In the genomic region with DNA sequence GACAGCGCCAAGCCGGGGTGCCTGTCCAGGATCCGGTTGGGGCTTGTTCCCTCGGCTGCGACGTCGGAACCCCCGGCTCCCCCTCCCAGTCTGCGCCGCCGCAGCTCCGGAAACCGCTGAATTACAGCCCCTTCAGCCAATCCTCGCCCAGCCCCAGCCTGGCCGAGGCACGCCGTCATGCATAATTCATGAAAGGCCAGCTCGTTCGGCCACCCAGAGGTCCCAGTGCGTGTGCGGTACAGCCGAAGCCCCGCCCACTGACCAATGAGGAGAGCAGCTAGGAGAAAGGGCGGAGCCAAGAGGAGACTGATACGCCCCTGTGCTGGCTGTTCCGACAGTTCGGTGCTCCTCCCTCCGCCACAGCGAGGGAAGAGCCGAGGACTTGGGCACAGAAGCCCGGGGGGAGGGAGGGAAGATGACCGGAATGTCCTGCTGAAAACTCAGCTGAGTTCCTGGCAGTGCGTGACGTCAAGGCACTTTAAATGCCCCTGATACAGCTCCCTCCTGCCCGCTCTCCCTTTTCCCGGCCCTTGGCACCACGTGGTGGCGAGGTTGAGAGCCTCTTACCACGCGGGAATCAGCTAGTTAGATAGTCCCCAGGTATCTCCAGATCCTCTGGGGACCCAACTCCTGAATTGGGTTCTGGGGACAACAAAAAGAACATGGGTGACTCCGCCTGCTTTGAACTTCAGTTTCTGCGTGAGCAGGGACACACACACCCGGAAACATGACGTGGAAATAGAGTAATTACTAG, we compare ENCODE assay signal across 8 cellular contexts. TPM values are rescaled to one million over a fixed set of nuclear protein-coding genes. Genes with fewer than 3 reads are reported as not detected.
DNase-seq lines count a peak whose midpoint lies in the region; ATAC-seq, FAIRE-seq and TF ChIP-seq lines count a peak whose summit lies in the region.

A gene (minus strand): TSS at position 62 of the 754 bp plus-strand sequence. CDS start 39,926 bp downstream, outside the sequence.

- H3K4ac ChIP-seq in trophoblast cell (ENCODE audit: low read depth, low read length) = peak within 1 kb of the TSS; percentile 49

- DNase-seq in GM12891 (ENCODE audit: insufficient read length, low spot score) (peak; percentile 94), NCI-H1436 treated with DMSO at 0.1 percent for 48 hours (lab: John Stamatoyannopoulos, UW) (peak; percentile 99), T-helper 1 cell (peak; percentile 99 to 100 (median 100)), adrenal gland (peak; percentile 100), cardiac septum (ENCODE audit: low spot score) (peak; percentile 100), trophoblast cell (peak; percentile 100), transverse colon (peak; percentile 100)

- TF ChIP-seq CTCF in adrenal gland (IDR thresholded peaks at IDR 0.05) (peak in 2 of 6 experiments; percentile 15 to 29), transverse colon (IDR thresholded peaks at IDR 0.05) (no peak)

- no peaks in the 10 kb centered on the region for H3K36me3 ChIP-seq in adrenal gland (replicated peaks in 1 of 2)
- no peaks in the 10 kb centered on the region for H3K36me3 ChIP-seq in trophoblast cell (ENCODE audit: control insufficient read depth in 1 of 2, insufficient read depth in 2 of 2, low read length in 2 of 2)
- no peaks in the 10 kb centered on the region for H3K36me3 ChIP-seq in transverse colon

- H4K91ac ChIP-seq in trophoblast cell (ENCODE audit: low read depth, low read length) = peak within 1 kb of the TSS; percentile 67

- H3K14ac ChIP-seq in trophoblast cell (ENCODE audit: low read length) = peak within 1 kb of the TSS; percentile 62

- TF ChIP-seq EP300 in transverse colon (IDR thresholded peaks at IDR 0.05; ENCODE audit: low read depth) = peak; percentile 100

- H4K12ac ChIP-seq in trophoblast cell (ENCODE audit: low read depth, low read length) = peak within 1 kb of the TSS; percentile 13

- peak within 1 kb of the TSS; percentile 74 for H2AFZ ChIP-seq in trophoblast cell (ENCODE audit: insufficient read depth, low read length, poor library complexity)

- H3K4me1 ChIP-seq in adrenal gland (replicated peaks in 1 of 2) (peaks cover 11 to 42% of the 10 kb centered on the region in 2 donors), trophoblast cell (ENCODE audit: control insufficient read depth in 1 of 2, insufficient read depth in 2 of 2, low read length in 2 of 2) (peaks cover 3 to 5% of the 10 kb centered on the region in 2 experiments), transverse colon (peaks cover 12 to 38% (median 17%) of the 10 kb centered on the region in 4 donors)

- no peaks in the 10 kb centered on the region for H3K9me3 ChIP-seq in adrenal gland (replicated peaks in 1 of 3)
- no peaks in the 10 kb centered on the region for H3K9me3 ChIP-seq in trophoblast cell (ENCODE audit: insufficient read depth, low read depth, low read length)
- H3K9me3 ChIP-seq in transverse colon = no peaks in the 10 kb centered on the region

- H3K4me2 ChIP-seq in trophoblast cell (ENCODE audit: low read length) = peak within 1 kb of the TSS; percentile 92

- H3K27ac ChIP-seq in adrenal gland (peak within 1 kb of the TSS; percentile 96 to 100 (median 98)), trophoblast cell (ENCODE audit: low read depth, low read length) (peak within 1 kb of the TSS; percentile 29), transverse colon (peak within 1 kb of the TSS; percentile 99 to 100 (median 100))

- H4K8ac ChIP-seq in trophoblast cell (ENCODE audit: low read depth, low read length) = peak within 1 kb of the TSS; percentile 82

- in situ Hi-C loops in transverse colon (cut with MboI; ENCODE audit: low pct_ligation_motif_present in 1 of 4, low pct_unique_long_range_greater_than_20kb in 1 of 4, low sequenced_read_pairs in 3 of 4) = no loop called here

- peak within 1 kb of the TSS; percentile 85 for H2BK5ac ChIP-seq in trophoblast cell (ENCODE audit: low read depth, low read length, poor library complexity)

- H2BK12ac ChIP-seq in trophoblast cell (ENCODE audit: low read length) = no peak within 1 kb of the TSS

- peak within 1 kb of the TSS; percentile 64 for H3K23ac ChIP-seq in trophoblast cell (ENCODE audit: low read length)

- WGBS in adrenal gland, 4 donors = 0 to 1% (median 1%) methylated on average over 9 to 44 of the region's 44 CpGs
- WGBS in trophoblast cell (ENCODE audit: extremely low coverage, insufficient coverage, insufficient read length) = no CpG with 5 or more reads among the region's 44 CpGs
- 0% methylated on average over 3 to 27 of the region's 44 CpGs for WGBS in transverse colon (ENCODE audit: low coverage in 1 of 2), 2 donors

- FAIRE-seq in GM12891 (lab: Jason Lieb, UNC) = peak; percentile 93

- peaks cover 7% of the 10 kb centered on the region for H3K79me2 ChIP-seq in trophoblast cell (ENCODE audit: control insufficient read depth, insufficient read depth, low read length, poor library complexity)

- peak within 1 kb of the TSS; percentile 85 for H3K18ac ChIP-seq in trophoblast cell (ENCODE audit: low read length)

- H3K9ac ChIP-seq in trophoblast cell (ENCODE audit: low read length) = peak within 1 kb of the TSS; percentile 54

- peak; percentile 94 for ATAC-seq in HG02840 (IDR thresholded peaks at IDR 0.05; ENCODE audit: low FRiP score, unreplicated experiment)

- peak within 1 kb of the TSS; percentile 46 for H2BK120ac ChIP-seq in trophoblast cell (ENCODE audit: insufficient read depth, low read length, poor library complexity)

- TF ChIP-seq POLR2A in GM12891 (IDR thresholded peaks at IDR 0.05; ENCODE audit: low read depth, low read length) (0 out of 2 replicates have a peak, but pooled peaks have one; percentile 29), adrenal gland (IDR thresholded peaks at IDR 0.05) (peak; percentile 90 to 96), transverse colon (IDR thresholded peaks at IDR 0.05) (peak; percentile 95)

- H3K4me3 ChIP-seq in adrenal gland (peak within 1 kb of the TSS; percentile 20 to 75 (median 48)), trophoblast cell (ENCODE audit: low read depth, low read length) (peak within 1 kb of the TSS; percentile 94), transverse colon (peak within 1 kb of the TSS; percentile 88 to 97 (median 90))

- no peak within 1 kb of the TSS for H2AK5ac ChIP-seq in trophoblast cell (ENCODE audit: low read length)

- H3K27me3 ChIP-seq in adrenal gland (no peaks in the 10 kb centered on the region), trophoblast cell (ENCODE audit: insufficient read depth, low read length) (no peaks in the 10 kb centered on the region), transverse colon (no peaks in the 10 kb centered on the region)

- H3K79me1 ChIP-seq in trophoblast cell (ENCODE audit: low read length) = peaks cover 10% of the 10 kb centered on the region

- intact Hi-C loops in adrenal gland (cut with DNase I) = no loop called here
- intact Hi-C loops in cardiac septum (cut with DNase I) = loop anchor here (2.0 kb wide), 2 partner anchors 18 to 34 kb away; a partner anchor contains a TSS
- intact Hi-C loops in transverse colon (cut with DNase I; ENCODE audit: low total_unique reads) = no loop called here

TF ChIP-seq in GM12891, 5 proteins besides CTCF, POLR2A, EP300 and RAD21:
- TF ChIP-seq SPI1 (IDR thresholded peaks at IDR 0.05; ENCODE audit: low read depth, low read length) = no peak
- TF ChIP-seq POU2F2 (IDR thresholded peaks at IDR 0.05; ENCODE audit: low read depth, low read length) = peak; percentile 100
- TF ChIP-seq POLR2AphosphoS5 (IDR thresholded peaks at IDR 0.05; ENCODE audit: low read depth, low read length) = no peak; the same call in 1 of the 2 replicates

RNA-seq across cellular contexts. Expression of the gene that starts here (rescaled TPM):
- 47.8 TPM for polyA plus RNA-seq in GM12891 (2012; ENCODE audit: low read depth, missing spikeins)
- total RNA-seq in adrenal gland (100 to 1,000 TPM; 132 to 282 (median 196) TPM), cardiac septum (159 TPM), transverse colon (100 to 1,000 TPM; 110 to 156 (median 130) TPM)
- polyA plus RNA-seq in adrenal gland = 100 to 1,000 TPM in 1 of 3 donors, 10 to 100 TPM in 2; 49.0 to 132 (median 49.3) TPM
- 30.4 and 32.5 TPM in 2 replicates for polyA plus RNA-seq in trophoblast cell (2013)

Comparison
In these comparisons a context has a peak if more than half of its experiments do, and no peak if none do; other contexts are left out.
1. Peak in every context shown above with its lines: DNase-seq, ATAC-seq, H3K4me3 ChIP-seq and H3K27ac ChIP-seq.
2. POLR2A ChIP-seq: peak in every context shown above with its lines; median percentile 95 in transverse colon; 93 in adrenal gland; 29 in GM12891.
3. H3K27ac ChIP-seq: peak in every context shown above with its lines; median percentile 100 in transverse colon; 98 in adrenal gland; 29 in trophoblast cell.